In genomic region chr20:40054311-40054710, GRCh38 we compare ENCODE assay signal across 20 cellular contexts.
A peak's percentile ranks its signal among the peaks of the same experiment; 100 is the strongest.
DNase-seq lines count a peak whose midpoint lies in the region; ATAC-seq, FAIRE-seq and TF ChIP-seq lines count a peak whose summit lies in the region.
"Had no signal": no experiment of that assay in that cellular context is flagged by ENCODE, and none has a peak within 500 bp of the region (broad histone marks: within the 10 kb centered on the region; RNA-seq: fewer than 3 reads in every experiment).

No MANE protein-coding gene starts in this region.

- H3K9ac ChIP-seq in GM12878 (ENCODE audit: control insufficient read depth, insufficient read depth, low read length) = no peak overlapping the region
- H3K9ac ChIP-seq: BLaER1 treated with 17β-estradiol and CSF1 and Interleukin-3, amounts not matched to agents 10 nM and 100 nM had no signal

- POLR2A ChIA-PET in A549 (lab: Yijun Ruan, JAX) = no interaction called here
- POLR2A ChIA-PET in HEK293T (lab: Yijun Ruan, JAX) = no interaction called here
- POLR2A ChIA-PET in GM12878 (lab: Charles Lee) = no interaction called here

- in situ Hi-C loops in GM12878 (cut with MboI) = no loop called here

- ATAC-seq in A549 = no peak
- no peak for ATAC-seq in GM12878
- ATAC-seq in HG02588 (IDR thresholded peaks at IDR 0.05; ENCODE audit: unreplicated experiment) = no peak
- no peak for ATAC-seq in stimulated activated naive CD8-positive, alpha-beta T cell treated with anti-CD3 and anti-CD28 coated beads, Interleukin-15, Interleukin-2, amounts not matched to agents 100 U/mL and 50 U/mL, for 24 hours
- ATAC-seq: CD8-positive, alpha-beta T cell had no signal

- FAIRE-seq in A549 (lab: Jason Lieb, UNC) = no peak
- no peak for FAIRE-seq in GM12878 (lab: Jason Lieb, UNC)
- FAIRE-seq: A204.1, D721Med, GM12891, GM19239 had no signal

- H3K4me1 ChIP-seq in A549 (no peaks in the 10 kb centered on the region), GM12878 (ENCODE audit: control insufficient read depth, insufficient read depth, low read length) (no peaks in the 10 kb centered on the region)
- H3K4me1 ChIP-seq: Caco-2 had no signal

- no peaks in the 10 kb centered on the region for H3K36me3 ChIP-seq in GM12878 (ENCODE audit: control insufficient read depth in 2 of 2, insufficient read depth in 2 of 2, low read length in 1 of 2)
- H3K36me3 ChIP-seq: BLaER1 treated with 17β-estradiol and CSF1 and Interleukin-3, amounts not matched to agents 10 nM and 100 nM had no signal

- intact Hi-C loops in GM12878 (cut with micrococcal nuclease; ENCODE audit: unreplicated experiment) = no loop called here

- H3K27ac ChIP-seq in A549 (no peak overlapping the region), GM12878 (ENCODE audit: control insufficient read depth, insufficient read depth) (no peak overlapping the region)
- H3K27ac ChIP-seq: BLaER1 treated with 17β-estradiol and CSF1 and Interleukin-3, amounts not matched to agents 10 nM and 100 nM; C4-2B had no signal

- DNase-seq in A549 (ENCODE audit: low read depth in 1 of 2, low spot score in 1 of 2) (no peak), HEK293T (ENCODE audit: extremely low spot score) (no peak), GM12878 (ENCODE audit: low read depth, low spot score) (no peak)
- no peak for DNase-seq in stimulated activated naive CD8-positive, alpha-beta T cell treated with anti-CD3 and anti-CD28 coated beads, Interleukin-15, Interleukin-2, amounts not matched to agents 100 U/mL and 50 U/mL, for 24 hours
- DNase-seq: 8988T; AML-193; Caco-2; Calu3; CD4-positive, alpha-beta T cell; CD8-positive, alpha-beta T cell; DND-41; EL; GDM1 had no signal

- H4K20me1 ChIP-seq in GM12878 (ENCODE audit: control insufficient read depth, insufficient read depth) = no peaks in the 10 kb centered on the region
- H4K20me1 ChIP-seq: BLaER1 treated with 17β-estradiol and CSF1 and Interleukin-3, amounts not matched to agents 10 nM and 100 nM had no signal

- no TSS peak for BruUV-seq in GM12878 (replicated peaks; lab: Mats Ljungman, UMichigan)

- no peaks in the 10 kb centered on the region for H3K9me3 ChIP-seq in A549
- H3K9me3 ChIP-seq in GM12878 (replicated peaks; ENCODE audit: control insufficient read depth, insufficient read depth, low read length) = no peaks in the 10 kb centered on the region
- H3K9me3 ChIP-seq: Caco-2 had no signal

- no peak for TF ChIP-seq CTCF in A549 (IDR thresholded peaks at IDR 0.05)
- TF ChIP-seq CTCF in GM12878 (IDR thresholded peaks at IDR 0.05 in 2 of 3, conservative IDR thresholded peaks at IDR 0.05 in 1 of 3; ENCODE audit: control insufficient read depth in 2 of 3, extremely low read depth in 1 of 3, insufficient read depth in 1 of 3, low read depth in 3 of 3, low read length in 3 of 3) = no peak

- RAD21 ChIA-PET in GM12878 (lab: Charles Lee; ENCODE audit: unreplicated experiment) = interaction anchor here (0.6 kb wide), 1 partner anchor 194 kb away, joined by 3 read pairs; no protein-coding TSS in a partner anchor

- no peak overlapping the region for H2AFZ ChIP-seq in GM12878 (ENCODE audit: control insufficient read depth, low read depth, low read length)

- no peaks in the 10 kb centered on the region for H3K79me2 ChIP-seq in GM12878 (ENCODE audit: control insufficient read depth, insufficient read depth, low read length)

- SMC1A ChIA-PET in GM12878 (lab: Charles Lee; ENCODE audit: uncharacterized antibody, unreplicated experiment) = interaction anchor here (0.7 kb wide), 1 partner anchor 180 kb away, joined by 3 read pairs; no protein-coding TSS in a partner anchor

- H3K4me2 ChIP-seq in A549 (no peak overlapping the region), GM12878 (ENCODE audit: control insufficient read depth, insufficient read depth) (no peak overlapping the region)
- H3K4me2 ChIP-seq: BLaER1 treated with 17β-estradiol and CSF1 and Interleukin-3, amounts not matched to agents 10 nM and 100 nM had no signal

- TF ChIP-seq POLR2A in A549 (IDR thresholded peaks at IDR 0.05; ENCODE audit: low read length) (no peak), GM12878 (IDR thresholded peaks at IDR 0.05; ENCODE audit: low read depth, low read length) (no peak)

- H3K27me3 ChIP-seq in GM12878 (replicated peaks in 1 of 2; ENCODE audit: control insufficient read depth in 2 of 2, insufficient read depth in 2 of 2, low read length in 1 of 2) = no peaks in the 10 kb centered on the region
- H3K27me3 ChIP-seq: BLaER1 treated with 17β-estradiol and CSF1 and Interleukin-3, amounts not matched to agents 10 nM and 100 nM had no signal

- no peak overlapping the region for H3K4me3 ChIP-seq in A549
- H3K4me3 ChIP-seq in GM12878 = no peak overlapping the region
- H3K4me3 ChIP-seq: BLaER1 treated with 17β-estradiol and CSF1 and Interleukin-3, amounts not matched to agents 10 nM and 100 nM had no signal

- TF ChIP-seq RAD21 in A549 (conservative IDR thresholded peaks at IDR 0.05 in 1 of 2, IDR thresholded peaks at IDR 0.05 in 1 of 2) (no peak), GM12878 (IDR thresholded peaks at IDR 0.05; ENCODE audit: insufficient read depth, low read depth, low read length) (no peak)

- CTCF ChIA-PET in A549 (lab: Yijun Ruan, JAX) = interaction anchor here (1.0 kb wide), 1 partner anchor 11 kb away, joined by 3 read pairs; no protein-coding TSS in a partner anchor
- CTCF ChIA-PET in HEK293T (lab: Yijun Ruan, JAX) = no interaction called here
- CTCF ChIA-PET in GM12878 (lab: Yijun Ruan, JAX) = no interaction called here

- TF ChIP-seq EP300 in A549 (IDR thresholded peaks at IDR 0.05) = no peak
- TF ChIP-seq EP300 in GM12878 (IDR thresholded peaks at IDR 0.05; ENCODE audit: borderline replicate concordance in 1 of 2, control insufficient read depth in 1 of 2, low read depth in 2 of 2, low read length in 2 of 2) = no peak

- 5% methylated on average over 4 of the region's 4 CpGs for WGBS in A549 (ENCODE audit: missing lambda C conversion rate)
- 28% methylated on average over 4 of the region's 4 CpGs for WGBS in GM12878 (ENCODE audit: insufficient coverage, insufficient replicate concordance, low lambda C conversion rate, missing lambda C conversion rate)

TF ChIP-seq in A549, 52 proteins besides CTCF, POLR2A, EP300 and RAD21 (continues in another document):
- TF ChIP-seq POLR2AphosphoS2 (conservative IDR thresholded peaks at IDR 0.05; ENCODE audit: low read length) (no peak), BCL3 (IDR thresholded peaks at IDR 0.05) (no peak), TFCP2L1 (CRISPR knock-in tag; IDR thresholded peaks at IDR 0.05) (no peak), HES2 (IDR thresholded peaks at IDR 0.05) (no peak), RCOR1 (IDR thresholded peaks at IDR 0.05; ENCODE audit: low read depth, low read length) (no peak)

TF ChIP-seq in HEK293T, 16 proteins besides CTCF, POLR2A, EP300 and RAD21:
- TF ChIP-seq ELF4 (IDR thresholded peaks at IDR 0.05) (peak; percentile 53; the same call in 1 of the 2 replicates), FOXA1 (IDR thresholded peaks at IDR 0.05) (no peak), ARNT (IDR thresholded peaks at IDR 0.05) (no peak), SP1 (IDR thresholded peaks at IDR 0.05) (no peak), FOXM1 (IDR thresholded peaks at IDR 0.05; ENCODE audit: borderline replicate concordance) (no peak), NFRKB (IDR thresholded peaks at IDR 0.05) (no peak)
TF ChIP-seq in HEK293T: peak in this region for 1.

TF ChIP-seq in GM12878, 131 proteins besides CTCF, POLR2A, EP300 and RAD21:
- TF ChIP-seq IRF3 (IDR thresholded peaks at IDR 0.05) (no peak), ZBTB40 (IDR thresholded peaks at IDR 0.05; ENCODE audit: borderline replicate concordance) (peak; percentile 58; the same call in 1 of the 2 replicates)

Comparison
In these comparisons a context has a peak if more than half of its experiments do, and no peak if none do; other contexts are left out.
1. Of the 24 proteins assayed by ChIP-seq in both GM12878 and A549: peak only in GM12878: none; only in A549: REST; in both: none; in neither: 23.